ENCODE assay signal across 9 cellular contexts in genomic region chr4:104015680-104016079, GRCh38.
DNase-seq lines count a peak whose midpoint lies in the region; ATAC-seq and TF ChIP-seq lines count a peak whose summit lies in the region.
"Had no signal": no experiment of that assay in that cellular context is flagged by ENCODE, and none has a peak within 500 bp of the region (broad histone marks: within the 10 kb centered on the region; RNA-seq: fewer than 3 reads in every experiment).

No MANE protein-coding gene starts in this region.

- H3K27ac ChIP-seq in mammary epithelial cell (ENCODE audit: insufficient read depth, low read depth, low read length), result no peak overlapping the region

- H3K36me3 Mint-ChIP-seq in neural crest cell (ENCODE audit: low read depth), result no peaks in the 10 kb centered on the region

- H2AFZ ChIP-seq in mammary epithelial cell (ENCODE audit: low read depth, low read length), result no peak overlapping the region

- H3K36me3 ChIP-seq in mammary epithelial cell (ENCODE audit: insufficient read depth, low read length), result no peaks in the 10 kb centered on the region

- no peaks in the 10 kb centered on the region for H3K27me3 ChIP-seq in mammary epithelial cell (ENCODE audit: insufficient read depth, low read length)

- in situ Hi-C loops in mammary epithelial cell (cut with MboI; ENCODE audit: low sequenced_read_pairs in 2 of 2), result no loop called here

- no peak for TF ChIP-seq POLR2A in NB4 (IDR thresholded peaks at IDR 0.05; ENCODE audit: extremely low read depth, insufficient read length)

- no peak overlapping the region for H3K27ac Mint-ChIP-seq in neural crest cell (ENCODE audit: unreplicated experiment)

- peak; percentile 17 for TF ChIP-seq CTCF in NB4 (IDR thresholded peaks at IDR 0.05; ENCODE audit: low read depth, low read length)
- TF ChIP-seq CTCF in mammary epithelial cell (conservative IDR thresholded peaks at IDR 0.05 in 1 of 2, IDR thresholded peaks at IDR 0.05 in 1 of 2; ENCODE audit: extremely low read depth in 1 of 2, insufficient read depth in 1 of 2, low read depth in 1 of 2, low read length in 2 of 2), result peak; percentile 26 to 51
- TF ChIP-seq CTCF in neural crest cell (conservative IDR thresholded peaks at IDR 0.05), result peak; percentile 70

- no TSS peak for BruUV-seq in mammary epithelial cell (replicated peaks; lab: Mats Ljungman, UMichigan)

- no peak overlapping the region for H3K4me3 Mint-ChIP-seq in neural crest cell

- no peaks in the 10 kb centered on the region for H3K9me3 Mint-ChIP-seq in neural crest cell

- no peaks in the 10 kb centered on the region for H3K4me1 ChIP-seq in mammary epithelial cell (ENCODE audit: insufficient read depth, low read length)

- no peak for ATAC-seq in GM21717 (IDR thresholded peaks at IDR 0.05; ENCODE audit: unreplicated experiment)
- no peak for ATAC-seq in GM19397 (IDR thresholded peaks at IDR 0.05; ENCODE audit: unreplicated experiment)

- DNase-seq in DMS 273 (lab: John Stamatoyannopoulos, UW; ENCODE audit: unreplicated experiment), result peak; percentile 25
- no peak for DNase-seq in DMS 273 treated with DMSO at 0.1 percent for 48 hours (lab: John Stamatoyannopoulos, UW)
- peak; percentile 25 for DNase-seq in NB4 (ENCODE audit: low read depth)
- no peak for DNase-seq in mammary epithelial cell
- no peak for DNase-seq in neural crest cell (ENCODE audit: low read depth, low spot score)
- no peak for DNase-seq in kidney glomerular epithelial cell (lab: John Stamatoyannopoulos, UW)
- DNase-seq: cerebellar nuclear complex had no signal

- CTCF ChIA-PET in mammary epithelial cell (lab: Charles Lee; ENCODE audit: low non-redundant PET), result no interaction called here

- WGBS in mammary epithelial cell (ENCODE audit: low coverage, missing lambda C conversion rate), result 78% methylated on average over 2 of the region's 2 CpGs

- no peaks in the 10 kb centered on the region for H3K27me3 Mint-ChIP-seq in neural crest cell (ENCODE audit: low read depth)

- dilution Hi-C loops in mammary epithelial cell (cut with HindIII; ENCODE audit: low sequenced_read_pairs), result no loop called here

- no peaks in the 10 kb centered on the region for H3K4me1 Mint-ChIP-seq in neural crest cell

- H3K4me3 ChIP-seq in NB4 (ENCODE audit: low read depth, low read length) (no peak overlapping the region), mammary epithelial cell (replicated peaks in 1 of 3; ENCODE audit: insufficient read depth in 1 of 3, low read depth in 2 of 3, low read length in 3 of 3) (no peak overlapping the region)

- no peaks in the 10 kb centered on the region for H3K9me3 ChIP-seq in mammary epithelial cell (replicated peaks; ENCODE audit: insufficient read depth, low read length)

- no peak overlapping the region for H3K9ac ChIP-seq in mammary epithelial cell (ENCODE audit: insufficient read depth, low read length)

- H3K4me2 ChIP-seq in mammary epithelial cell (ENCODE audit: insufficient read depth, low read depth, low read length), result no peak overlapping the region

- no peaks in the 10 kb centered on the region for H4K20me1 ChIP-seq in mammary epithelial cell (ENCODE audit: insufficient read depth, low read length)

- intact Hi-C loops in mammary epithelial cell (cut with micrococcal nuclease), result loop anchor here (2.0 kb wide), 2 partner anchors 435 to 845 kb away; no protein-coding TSS in a partner anchor

- H3K79me2 ChIP-seq in mammary epithelial cell (ENCODE audit: insufficient read depth, low read length), result no peaks in the 10 kb centered on the region

Comparison
In these comparisons a context has a peak if more than half of its experiments do, and no peak if none do; other contexts are left out.
1. DNase-seq: peak in DMS 273 (single experiment) and NB4 (single experiment); none in DMS 273 treated with DMSO at 0.1 percent for 48 hours (single experiment), mammary epithelial cell (single experiment), neural crest cell (single experiment) and kidney glomerular epithelial cell (single experiment).
2. CTCF ChIP-seq: peak in every context shown above with its lines; median percentile 70 in neural crest cell; 38 in mammary epithelial cell; 17 in NB4.